ENCODE assay signal across 34 cellular contexts in the genomic region with DNA sequence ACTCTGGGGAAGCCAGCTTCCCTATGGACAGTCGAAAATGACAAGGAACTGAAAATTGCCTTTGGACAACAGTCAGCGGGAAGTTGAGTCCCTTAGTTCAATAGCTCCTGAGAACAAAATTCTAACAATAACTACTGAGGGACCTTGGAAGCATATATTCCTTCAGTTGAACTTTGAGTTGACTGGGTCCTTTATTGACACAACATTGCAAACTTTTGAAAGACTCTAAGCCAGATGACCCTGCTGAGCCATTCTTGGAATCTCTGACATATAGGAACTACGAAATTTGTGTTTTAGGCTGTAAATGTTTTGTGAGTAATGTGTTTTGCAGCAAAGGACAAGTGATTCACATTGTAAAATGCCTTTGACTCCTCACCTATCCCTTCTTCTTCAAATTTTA.
"Had no signal": no experiment of that assay in that cellular context is flagged by ENCODE, and none has a peak within 500 bp of the region (broad histone marks: within the 10 kb centered on the region; RNA-seq: fewer than 3 reads in every experiment).

No MANE protein-coding gene starts in this region.

- H3K4me3 ChIP-seq: MG63 had no signal

- H3K9me3 ChIP-seq: MG63 had no signal

- H3K27me3 ChIP-seq: MG63 had no signal

- DNase-seq: Karpas-422, Kasumi-1, MG63, MM.1S, MV-4-11, NCI-H1048, NCI-H1092, NCI-H1092 treated with DMSO at 0.1 percent for 48 hours, NCI-H1105, NCI-H1105 treated with DMSO at 0.1 percent for 48 hours, NCI-H1417, NCI-H1417 treated with DMSO at 0.1 percent for 48 hours, NCI-H1436, NCI-H1436 treated with DMSO at 0.1 percent for 48 hours, NCI-H146, NCI-H1694, NCI-H1694 treated with DMSO at 0.1 percent for 48 hours, NCI-H187, NCI-H187 treated with DMSO at 0.1 percent for 48 hours, NCI-H1930, NCI-H2029, NCI-H2029 treated with DMSO at 0.1 percent for 48 hours, NCI-H2081, NCI-H2081 treated with DMSO at 0.1 percent for 48 hours, NCI-H2107, NCI-H2171, NCI-H2171 treated with DMSO at 0.1 percent for 48 hours, NCI-H2227 treated with DMSO at 0.1 percent for 48 hours, NCI-H226, NCI-H345, NCI-H446, NCI-H446 treated with DMSO at 0.1 percent for 48 hours, NCI-H510A, NCI-H510A treated with DMSO at 0.1 percent for 48 hours had no signal

- H3K36me3 ChIP-seq: MG63 had no signal
